ENCODE assay signal across 17 cellular contexts in the genomic region with DNA sequence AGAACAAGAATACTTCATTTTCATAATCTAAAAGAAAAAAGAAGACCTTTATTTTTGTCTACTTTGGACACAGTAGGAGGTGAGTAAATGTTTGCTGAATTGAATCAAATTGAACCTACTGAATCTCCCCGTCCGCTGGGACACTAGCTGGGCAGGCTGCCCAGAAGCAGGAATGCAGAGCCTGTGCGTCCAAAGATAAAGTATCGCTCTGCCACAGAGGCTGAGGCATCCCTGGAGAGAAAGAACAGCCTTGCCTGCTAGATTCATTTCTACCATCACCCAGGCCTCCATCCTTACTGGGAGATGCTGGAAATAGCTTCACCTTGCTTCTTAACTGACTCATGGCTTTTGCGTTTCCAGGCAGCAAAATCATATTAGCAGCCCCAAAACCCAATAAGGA.
DNase-seq lines count a peak whose midpoint lies in the region; ATAC-seq and TF ChIP-seq lines count a peak whose summit lies in the region.
"Had no signal": no experiment of that assay in that cellular context is flagged by ENCODE, and none has a peak within 500 bp of the region (broad histone marks: within the 10 kb centered on the region; RNA-seq: fewer than 3 reads in every experiment).

No MANE protein-coding gene starts in this region.

- H3K9me3 ChIP-seq in esophagus muscularis mucosa: peaks cover 0 to 7% (median 0%) of the 10 kb centered on the region in 4 donors
- H3K9me3 ChIP-seq: SJSA1 had no signal

- TF ChIP-seq POLR2A in esophagus muscularis mucosa (IDR thresholded peaks at IDR 0.05; ENCODE audit: low read depth): no peak

- H3K4me3 ChIP-seq in esophagus muscularis mucosa (no peak overlapping the region), dorsolateral prefrontal cortex (no peak overlapping the region)
- H3K4me3 ChIP-seq: SJSA1 had no signal

- no peak overlapping the region for H3K4me3 Mint-ChIP-seq in natural killer cell
- H3K4me3 Mint-ChIP-seq: brain; CD4-positive, alpha-beta T cell; nephron progenitor cell; stimulated activated naive CD8-positive, alpha-beta T cell treated with anti-CD3 and anti-CD28 coated beads, Interleukin-15, amount 100 ng/mL, for 72 hours had no signal

- no peak overlapping the region for H3K27ac Mint-ChIP-seq in natural killer cell
- H3K27ac Mint-ChIP-seq: brain; CD4-positive, alpha-beta T cell; nephron progenitor cell; stimulated activated naive CD8-positive, alpha-beta T cell treated with anti-CD3 and anti-CD28 coated beads, Interleukin-15, amount 100 ng/mL, for 72 hours had no signal

- DNase-seq in HUDEP-2 (lab: John Stamatoyannopoulos, UW; ENCODE audit: unreplicated experiment in 76 of 76): peak in 48 of 76 experiments; percentile 1 to 75 (median 38)
- peak; percentile 53 for DNase-seq in OCI-M1 (lab: John Stamatoyannopoulos, UW)
- peak; percentile 89 for DNase-seq in esophagus muscularis mucosa (ENCODE audit: extremely low spot score)
- peak; percentile 31 for DNase-seq in kidney glomerular epithelial cell (lab: John Stamatoyannopoulos, UW)
- DNase-seq in activated CD4-positive, alpha-beta T cell treated with anti-CD3 and anti-CD28 coated beads for 48 hours: no peak
- no peak for DNase-seq in dorsolateral prefrontal cortex
- no peak for DNase-seq in natural killer cell
- DNase-seq: activated gamma-delta T cell treated with Interleukin-2 at 50 U/mL for 16 hours; CD4-positive, alpha-beta T cell; GF-D8; KG1; mammary epithelial cell; nephron progenitor cell; stimulated activated naive CD8-positive, alpha-beta T cell treated with anti-CD3 and anti-CD28 coated beads, Interleukin-15, amount 100 ng/mL, for 72 hours had no signal

- no peaks in the 10 kb centered on the region for H3K4me1 Mint-ChIP-seq in natural killer cell
- H3K4me1 Mint-ChIP-seq: brain; stimulated activated naive CD8-positive, alpha-beta T cell treated with anti-CD3 and anti-CD28 coated beads, Interleukin-15, amount 100 ng/mL, for 72 hours had no signal

- TF ChIP-seq CTCF in esophagus muscularis mucosa (IDR thresholded peaks at IDR 0.05) (no peak), dorsolateral prefrontal cortex (IDR thresholded peaks at IDR 0.05 in 54 of 56, conservative IDR thresholded peaks at IDR 0.05 in 2 of 56; ENCODE audit: low read depth in 1 of 56, partially characterized antibody in 56 of 56) (no peak), natural killer cell (IDR thresholded peaks at IDR 0.05) (no peak)

- no peaks in the 10 kb centered on the region for H3K4me1 ChIP-seq in esophagus muscularis mucosa
- H3K4me1 ChIP-seq: SJSA1 had no signal

- H3K27me3 ChIP-seq in esophagus muscularis mucosa (no peaks in the 10 kb centered on the region), dorsolateral prefrontal cortex (peaks cover 0 to 4% (median 0%) of the 10 kb centered on the region in 45 donors)
- H3K27me3 ChIP-seq: SJSA1 had no signal

- ATAC-seq in HG03439 (IDR thresholded peaks at IDR 0.05; ENCODE audit: unreplicated experiment) (no peak), natural killer cell (no peak)
- ATAC-seq: stimulated activated naive CD8-positive, alpha-beta T cell treated with anti-CD3 and anti-CD28 coated beads, Interleukin-15, amount 100 ng/mL, for 72 hours had no signal

- intact Hi-C loops in esophagus muscularis mucosa (cut with DNase I): no loop called here
- intact Hi-C loops in dorsolateral prefrontal cortex (cut with DNase I): no loop called here
- intact Hi-C loops in natural killer cell (cut with micrococcal nuclease): no loop called here

- H3K27ac ChIP-seq in esophagus muscularis mucosa (replicated peaks in 1 of 4) (no peak overlapping the region), dorsolateral prefrontal cortex (no peak overlapping the region)
- H3K27ac ChIP-seq: SJSA1 had no signal

- TF ChIP-seq EP300 in esophagus muscularis mucosa (IDR thresholded peaks at IDR 0.05): no peak

- no peaks in the 10 kb centered on the region for H3K36me3 Mint-ChIP-seq in natural killer cell
- H3K36me3 Mint-ChIP-seq: brain had no signal

- 38% methylated on average over 5 of the region's 5 CpGs for WGBS in esophagus muscularis mucosa

- H3K9me3 Mint-ChIP-seq in natural killer cell: peaks cover 0 to 2% of the 10 kb centered on the region in 2 donors
- H3K9me3 Mint-ChIP-seq: CD4-positive, alpha-beta T cell had no signal

- H3K36me3 ChIP-seq in esophagus muscularis mucosa: no peaks in the 10 kb centered on the region
- H3K36me3 ChIP-seq: SJSA1 had no signal

- H3K27me3 Mint-ChIP-seq in natural killer cell (ENCODE audit: low read depth in 2 of 2): peaks cover 10 to 21% of the 10 kb centered on the region in 2 donors

Comparison
In these comparisons a context has a peak if more than half of its experiments do, and no peak if none do; other contexts are left out.
1. DNase-seq: peak in HUDEP-2 (48 of 76), OCI-M1 (single experiment), esophagus muscularis mucosa (single experiment) and kidney glomerular epithelial cell (single experiment); none in activated CD4-positive, alpha-beta T cell treated with anti-CD3 and anti-CD28 coated beads for 48 hours (single experiment), dorsolateral prefrontal cortex (0 of 10) and natural killer cell (single experiment).